1 cellular context compared by ENCODE assay signal in genomic region chr3:47394140-47394855, GRCh38.
TF ChIP-seq lines count a peak whose summit lies in the region.

No MANE protein-coding gene starts in this region.

TF ChIP-seq in HepG2, 621 proteins besides CTCF, POLR2A, EP300 and RAD21 (continued from another document):
- TF ChIP-seq ZNF589 (CRISPR knock-in tag; conservative IDR thresholded peaks at IDR 0.05) (no peak), MIXL1 (CRISPR knock-in tag; IDR thresholded peaks at IDR 0.05) (no peak), ZNF770 (CRISPR knock-in tag; IDR thresholded peaks at IDR 0.05) (no peak), SMARCE1 (IDR thresholded peaks at IDR 0.05; ENCODE audit: borderline replicate concordance) (no peak)
